In the genomic region with DNA sequence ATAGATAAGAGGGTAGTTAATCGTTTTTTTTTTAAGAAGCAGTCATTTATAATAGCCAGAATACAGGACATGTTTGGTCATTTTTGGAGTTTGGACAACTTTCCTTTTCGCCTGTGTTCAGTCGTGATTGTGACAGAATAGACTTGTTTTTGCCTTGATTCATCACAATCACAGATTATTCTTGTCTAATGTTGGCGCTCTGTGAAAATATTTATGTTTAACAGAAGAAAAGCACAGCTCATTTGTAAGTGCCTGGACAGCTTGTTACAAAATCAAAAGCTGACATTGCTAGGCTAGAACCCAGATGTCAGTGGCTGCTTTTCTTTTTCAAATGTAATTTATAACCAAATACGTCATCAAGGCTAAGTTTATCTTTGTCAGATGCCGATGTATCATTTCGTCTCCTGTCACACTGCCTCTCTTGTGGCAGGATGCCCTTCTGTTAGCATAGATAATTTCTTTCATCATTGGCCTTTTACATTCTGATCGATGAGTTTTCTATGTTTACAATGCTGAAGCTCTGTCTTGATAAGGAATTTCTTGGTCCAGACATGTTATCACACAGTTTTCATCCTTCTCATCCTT, we compare ENCODE assay signal across 2 cellular contexts.
A peak's percentile ranks its signal among the peaks of the same experiment; 100 is the strongest.
TF ChIP-seq lines count a peak whose summit lies in the region.

No MANE protein-coding gene starts in this region.

TF ChIP-seq in IMR-90, 13 proteins besides CTCF, POLR2A, EP300 and RAD21 (continued from another document):
- TF ChIP-seq, protein P1, sequence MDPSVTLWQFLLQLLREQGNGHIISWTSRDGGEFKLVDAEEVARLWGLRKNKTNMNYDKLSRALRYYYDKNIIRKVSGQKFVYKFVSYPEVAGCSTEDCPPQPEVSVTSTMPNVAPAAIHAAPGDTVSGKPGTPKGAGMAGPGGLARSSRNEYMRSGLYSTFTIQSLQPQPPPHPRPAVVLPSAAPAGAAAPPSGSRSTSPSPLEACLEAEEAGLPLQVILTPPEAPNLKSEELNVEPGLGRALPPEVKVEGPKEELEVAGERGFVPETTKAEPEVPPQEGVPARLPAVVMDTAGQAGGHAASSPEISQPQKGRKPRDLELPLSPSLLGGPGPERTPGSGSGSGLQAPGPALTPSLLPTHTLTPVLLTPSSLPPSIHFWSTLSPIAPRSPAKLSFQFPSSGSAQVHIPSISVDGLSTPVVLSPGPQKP (IDR thresholded peaks at IDR 0.05; ENCODE audit: borderline replicate concordance, low read depth, low read length): no peak
- TF ChIP-seq BHLHE40 (IDR thresholded peaks at IDR 0.05; ENCODE audit: low read depth, low read length) (no peak), RCOR1 (IDR thresholded peaks at IDR 0.05; ENCODE audit: insufficient replicate concordance, low read length) (no peak), MXI1 (IDR thresholded peaks at IDR 0.05; ENCODE audit: borderline replicate concordance, low read depth, low read length) (no peak), MAFK (IDR thresholded peaks at IDR 0.05; ENCODE audit: low read depth, low read length) (no peak), MAZ (IDR thresholded peaks at IDR 0.05; ENCODE audit: borderline replicate concordance, low read depth, low read length) (no peak), CHD1 (IDR thresholded peaks at IDR 0.05; ENCODE audit: low read depth, low read length) (no peak), CEBPB (IDR thresholded peaks at IDR 0.05; ENCODE audit: low read depth, low read length) (no peak), FOS (IDR thresholded peaks at IDR 0.05; ENCODE audit: low read depth, low read length) (no peak), NFE2L2 (IDR thresholded peaks at IDR 0.05; ENCODE audit: low read depth, low read length) (no peak), SMC3 (IDR thresholded peaks at IDR 0.05; ENCODE audit: low read depth, low read length) (no peak)
- TF ChIP-seq, protein P2, sequence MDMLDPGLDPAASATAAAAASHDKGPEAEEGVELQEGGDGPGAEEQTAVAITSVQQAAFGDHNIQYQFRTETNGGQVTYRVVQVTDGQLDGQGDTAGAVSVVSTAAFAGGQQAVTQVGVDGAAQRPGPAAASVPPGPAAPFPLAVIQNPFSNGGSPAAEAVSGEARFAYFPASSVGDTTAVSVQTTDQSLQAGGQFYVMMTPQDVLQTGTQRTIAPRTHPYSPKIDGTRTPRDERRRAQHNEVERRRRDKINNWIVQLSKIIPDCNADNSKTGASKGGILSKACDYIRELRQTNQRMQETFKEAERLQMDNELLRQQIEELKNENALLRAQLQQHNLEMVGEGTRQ (IDR thresholded peaks at IDR 0.05; ENCODE audit: low read depth, low read length): no peak

TF ChIP-seq in K562, 482 proteins besides CTCF, POLR2A, EP300 and RAD21 (continued from another document):
- TF ChIP-seq ATF1 (CRISPR knock-in tag; IDR thresholded peaks at IDR 0.05) (no peak), ATF1 (tag; IDR thresholded peaks at IDR 0.05) (0 out of 2 replicates have a peak, but pooled peaks have one; percentile 11), DPF2 (IDR thresholded peaks at IDR 0.05) (no peak), LARP7 (IDR thresholded peaks at IDR 0.05) (no peak), MEIS2 (IDR thresholded peaks at IDR 0.05; ENCODE audit: partially characterized antibody) (peak; percentile 50), THRAP3 (IDR thresholded peaks at IDR 0.05; ENCODE audit: borderline replicate concordance) (no peak), CBFA2T3 (IDR thresholded peaks at IDR 0.05) (peak; percentile 10; the same call in 1 of the 2 replicates), TCF3 (CRISPR knock-in tag; IDR thresholded peaks at IDR 0.05) (no peak), ELF1 (tag; IDR thresholded peaks at IDR 0.05) (no peak), NRF1 (conservative IDR thresholded peaks at IDR 0.05 in 1 of 2, IDR thresholded peaks at IDR 0.05 in 1 of 2) (no peak), ZKSCAN8 (CRISPR knock-in tag; IDR thresholded peaks at IDR 0.05) (no peak)
- TF ChIP-seq, protein P3, sequence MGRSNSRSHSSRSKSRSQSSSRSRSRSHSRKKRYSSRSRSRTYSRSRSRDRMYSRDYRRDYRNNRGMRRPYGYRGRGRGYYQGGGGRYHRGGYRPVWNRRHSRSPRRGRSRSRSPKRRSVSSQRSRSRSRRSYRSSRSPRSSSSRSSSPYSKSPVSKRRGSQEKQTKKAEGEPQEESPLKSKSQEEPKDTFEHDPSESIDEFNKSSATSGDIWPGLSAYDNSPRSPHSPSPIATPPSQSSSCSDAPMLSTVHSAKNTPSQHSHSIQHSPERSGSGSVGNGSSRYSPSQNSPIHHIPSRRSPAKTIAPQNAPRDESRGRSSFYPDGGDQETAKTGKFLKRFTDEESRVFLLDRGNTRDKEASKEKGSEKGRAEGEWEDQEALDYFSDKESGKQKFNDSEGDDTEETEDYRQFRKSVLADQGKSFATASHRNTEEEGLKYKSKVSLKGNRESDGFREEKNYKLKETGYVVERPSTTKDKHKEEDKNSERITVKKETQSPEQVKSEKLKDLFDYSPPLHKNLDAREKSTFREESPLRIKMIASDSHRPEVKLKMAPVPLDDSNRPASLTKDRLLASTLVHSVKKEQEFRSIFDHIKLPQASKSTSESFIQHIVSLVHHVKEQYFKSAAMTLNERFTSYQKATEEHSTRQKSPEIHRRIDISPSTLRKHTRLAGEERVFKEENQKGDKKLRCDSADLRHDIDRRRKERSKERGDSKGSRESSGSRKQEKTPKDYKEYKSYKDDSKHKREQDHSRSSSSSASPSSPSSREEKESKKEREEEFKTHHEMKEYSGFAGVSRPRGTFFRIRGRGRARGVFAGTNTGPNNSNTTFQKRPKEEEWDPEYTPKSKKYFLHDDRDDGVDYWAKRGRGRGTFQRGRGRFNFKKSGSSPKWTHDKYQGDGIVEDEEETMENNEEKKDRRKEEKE (IDR thresholded peaks at IDR 0.05; ENCODE audit: borderline replicate concordance in 1 of 2, control insufficient read depth in 1 of 2, low read depth in 2 of 2, low read length in 1 of 2): no peak
- TF ChIP-seq, protein P4, sequence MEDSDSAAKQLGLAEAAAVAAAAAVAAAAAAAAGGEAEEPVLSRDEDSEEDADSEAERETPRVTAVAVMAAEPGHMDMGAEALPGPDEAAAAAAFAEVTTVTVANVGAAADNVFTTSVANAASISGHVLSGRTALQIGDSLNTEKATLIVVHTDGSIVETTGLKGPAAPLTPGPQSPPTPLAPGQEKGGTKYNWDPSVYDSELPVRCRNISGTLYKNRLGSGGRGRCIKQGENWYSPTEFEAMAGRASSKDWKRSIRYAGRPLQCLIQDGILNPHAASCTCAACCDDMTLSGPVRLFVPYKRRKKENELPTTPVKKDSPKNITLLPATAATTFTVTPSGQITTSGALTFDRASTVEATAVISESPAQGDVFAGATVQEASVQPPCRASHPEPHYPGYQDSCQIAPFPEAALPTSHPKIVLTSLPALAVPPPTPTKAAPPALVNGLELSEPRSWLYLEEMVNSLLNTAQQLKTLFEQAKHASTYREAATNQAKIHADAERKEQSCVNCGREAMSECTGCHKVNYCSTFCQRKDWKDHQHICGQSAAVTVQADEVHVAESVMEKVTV (CRISPR knock-in tag; IDR thresholded peaks at IDR 0.05): no peak
- TF ChIP-seq, protein P5, sequence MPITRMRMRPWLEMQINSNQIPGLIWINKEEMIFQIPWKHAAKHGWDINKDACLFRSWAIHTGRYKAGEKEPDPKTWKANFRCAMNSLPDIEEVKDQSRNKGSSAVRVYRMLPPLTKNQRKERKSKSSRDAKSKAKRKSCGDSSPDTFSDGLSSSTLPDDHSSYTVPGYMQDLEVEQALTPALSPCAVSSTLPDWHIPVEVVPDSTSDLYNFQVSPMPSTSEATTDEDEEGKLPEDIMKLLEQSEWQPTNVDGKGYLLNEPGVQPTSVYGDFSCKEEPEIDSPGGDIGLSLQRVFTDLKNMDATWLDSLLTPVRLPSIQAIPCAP (CRISPR knock-in tag; IDR thresholded peaks at IDR 0.05; ENCODE audit: borderline replicate concordance): no peak
- TF ChIP-seq, protein P6, sequence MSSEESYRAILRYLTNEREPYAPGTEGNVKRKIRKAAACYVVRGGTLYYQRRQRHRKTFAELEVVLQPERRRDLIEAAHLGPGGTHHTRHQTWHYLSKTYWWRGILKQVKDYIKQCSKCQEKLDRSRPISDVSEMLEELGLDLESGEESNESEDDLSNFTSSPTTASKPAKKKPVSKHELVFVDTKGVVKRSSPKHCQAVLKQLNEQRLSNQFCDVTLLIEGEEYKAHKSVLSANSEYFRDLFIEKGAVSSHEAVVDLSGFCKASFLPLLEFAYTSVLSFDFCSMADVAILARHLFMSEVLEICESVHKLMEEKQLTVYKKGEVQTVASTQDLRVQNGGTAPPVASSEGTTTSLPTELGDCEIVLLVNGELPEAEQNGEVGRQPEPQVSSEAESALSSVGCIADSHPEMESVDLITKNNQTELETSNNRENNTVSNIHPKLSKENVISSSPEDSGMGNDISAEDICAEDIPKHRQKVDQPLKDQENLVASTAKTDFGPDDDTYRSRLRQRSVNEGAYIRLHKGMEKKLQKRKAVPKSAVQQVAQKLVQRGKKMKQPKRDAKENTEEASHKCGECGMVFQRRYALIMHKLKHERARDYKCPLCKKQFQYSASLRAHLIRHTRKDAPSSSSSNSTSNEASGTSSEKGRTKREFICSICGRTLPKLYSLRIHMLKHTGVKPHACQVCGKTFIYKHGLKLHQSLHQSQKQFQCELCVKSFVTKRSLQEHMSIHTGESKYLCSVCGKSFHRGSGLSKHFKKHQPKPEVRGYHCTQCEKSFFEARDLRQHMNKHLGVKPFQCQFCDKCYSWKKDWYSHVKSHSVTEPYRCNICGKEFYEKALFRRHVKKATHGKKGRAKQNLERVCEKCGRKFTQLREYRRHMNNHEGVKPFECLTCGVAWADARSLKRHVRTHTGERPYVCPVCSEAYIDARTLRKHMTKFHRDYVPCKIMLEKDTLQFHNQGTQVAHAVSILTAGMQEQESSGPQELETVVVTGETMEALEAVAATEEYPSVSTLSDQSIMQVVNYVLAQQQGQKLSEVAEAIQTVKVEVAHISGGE (CRISPR knock-in tag; IDR thresholded peaks at IDR 0.05): no peak
- TF ChIP-seq, protein P7, sequence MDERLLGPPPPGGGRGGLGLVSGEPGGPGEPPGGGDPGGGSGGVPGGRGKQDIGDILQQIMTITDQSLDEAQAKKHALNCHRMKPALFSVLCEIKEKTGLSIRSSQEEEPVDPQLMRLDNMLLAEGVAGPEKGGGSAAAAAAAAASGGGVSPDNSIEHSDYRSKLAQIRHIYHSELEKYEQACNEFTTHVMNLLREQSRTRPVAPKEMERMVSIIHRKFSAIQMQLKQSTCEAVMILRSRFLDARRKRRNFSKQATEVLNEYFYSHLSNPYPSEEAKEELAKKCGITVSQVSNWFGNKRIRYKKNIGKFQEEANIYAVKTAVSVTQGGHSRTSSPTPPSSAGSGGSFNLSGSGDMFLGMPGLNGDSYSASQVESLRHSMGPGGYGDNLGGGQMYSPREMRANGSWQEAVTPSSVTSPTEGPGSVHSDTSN (CRISPR knock-in tag; IDR thresholded peaks at IDR 0.05; ENCODE audit: low read depth): no peak
- TF ChIP-seq, protein P7 (tag; conservative IDR thresholded peaks at IDR 0.05; ENCODE audit: low read depth): peak; percentile 79
- TF ChIP-seq, protein P8, sequence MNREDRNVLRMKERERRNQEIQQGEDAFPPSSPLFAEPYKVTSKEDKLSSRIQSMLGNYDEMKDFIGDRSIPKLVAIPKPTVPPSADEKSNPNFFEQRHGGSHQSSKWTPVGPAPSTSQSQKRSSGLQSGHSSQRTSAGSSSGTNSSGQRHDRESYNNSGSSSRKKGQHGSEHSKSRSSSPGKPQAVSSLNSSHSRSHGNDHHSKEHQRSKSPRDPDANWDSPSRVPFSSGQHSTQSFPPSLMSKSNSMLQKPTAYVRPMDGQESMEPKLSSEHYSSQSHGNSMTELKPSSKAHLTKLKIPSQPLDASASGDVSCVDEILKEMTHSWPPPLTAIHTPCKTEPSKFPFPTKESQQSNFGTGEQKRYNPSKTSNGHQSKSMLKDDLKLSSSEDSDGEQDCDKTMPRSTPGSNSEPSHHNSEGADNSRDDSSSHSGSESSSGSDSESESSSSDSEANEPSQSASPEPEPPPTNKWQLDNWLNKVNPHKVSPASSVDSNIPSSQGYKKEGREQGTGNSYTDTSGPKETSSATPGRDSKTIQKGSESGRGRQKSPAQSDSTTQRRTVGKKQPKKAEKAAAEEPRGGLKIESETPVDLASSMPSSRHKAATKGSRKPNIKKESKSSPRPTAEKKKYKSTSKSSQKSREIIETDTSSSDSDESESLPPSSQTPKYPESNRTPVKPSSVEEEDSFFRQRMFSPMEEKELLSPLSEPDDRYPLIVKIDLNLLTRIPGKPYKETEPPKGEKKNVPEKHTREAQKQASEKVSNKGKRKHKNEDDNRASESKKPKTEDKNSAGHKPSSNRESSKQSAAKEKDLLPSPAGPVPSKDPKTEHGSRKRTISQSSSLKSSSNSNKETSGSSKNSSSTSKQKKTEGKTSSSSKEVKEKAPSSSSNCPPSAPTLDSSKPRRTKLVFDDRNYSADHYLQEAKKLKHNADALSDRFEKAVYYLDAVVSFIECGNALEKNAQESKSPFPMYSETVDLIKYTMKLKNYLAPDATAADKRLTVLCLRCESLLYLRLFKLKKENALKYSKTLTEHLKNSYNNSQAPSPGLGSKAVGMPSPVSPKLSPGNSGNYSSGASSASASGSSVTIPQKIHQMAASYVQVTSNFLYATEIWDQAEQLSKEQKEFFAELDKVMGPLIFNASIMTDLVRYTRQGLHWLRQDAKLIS (CRISPR knock-in tag; IDR thresholded peaks at IDR 0.05): no peak
- TF ChIP-seq, protein P9, sequence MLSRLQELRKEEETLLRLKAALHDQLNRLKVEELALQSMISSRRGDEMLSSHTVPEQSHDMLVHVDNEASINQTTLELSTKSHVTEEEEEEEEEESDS (CRISPR knock-in tag; IDR thresholded peaks at IDR 0.05): no peak
